ENCODE assay signal across 8 cellular contexts in genomic region chr1:35883681-35884155, GRCh38. TPM values are rescaled to one million over a fixed set of nuclear protein-coding genes. Genes with fewer than 3 reads are reported as not detected.
A peak's percentile ranks its signal among the peaks of the same experiment; 100 is the strongest.
DNase-seq lines count a peak whose midpoint lies in the region; ATAC-seq, FAIRE-seq and TF ChIP-seq lines count a peak whose summit lies in the region.

No MANE protein-coding gene starts in this region.

- peak; percentile 73 for FAIRE-seq in GM12892 (lab: Jason Lieb, UNC)

- ATAC-seq in HG03378 (IDR thresholded peaks at IDR 0.05; ENCODE audit: unreplicated experiment) (peak; percentile 2), left cardiac atrium (peak; percentile 63 to 74), HG03469 (IDR thresholded peaks at IDR 0.05; ENCODE audit: unreplicated experiment) (no peak)

- no peak for TF ChIP-seq POLR2A in GM12892 (IDR thresholded peaks at IDR 0.05; ENCODE audit: low read depth, low read length)

- DNase-seq in GM12892 (ENCODE audit: insufficient read length) (peak; percentile 48), SHP77 treated with DMSO at 0.1 percent for 48 hours (lab: John Stamatoyannopoulos, UW) (peak; percentile 10), left cardiac atrium (peak; percentile 65), putamen (ENCODE audit: low spot score) (peak; percentile 26), NOMO-1 (lab: John Stamatoyannopoulos, UW; ENCODE audit: unreplicated experiment in 2 of 2) (no peak)
- peak; percentile 13 for DNase-seq in activated naive CD8-positive, alpha-beta T cell treated with anti-CD3 and anti-CD28 coated beads, Interleukin-2, amount 50 U/mL, for 16 hours (ENCODE audit: low read depth, low spot score)

- intact Hi-C loops in left cardiac atrium (cut with DNase I): no loop called here

RNA-seq across cellular contexts. Expression of gene AGO1, which starts 0.7 kb away (rescaled TPM):
- 8.0 TPM for polyA plus RNA-seq in GM12892 (2012; ENCODE audit: missing spikeins)
- total RNA-seq in left cardiac atrium: 10 to 100 TPM; 23.7 to 24.6 TPM

RNA-seq across cellular contexts. Expression of gene AGO3, which starts 47.2 kb away (rescaled TPM):
- polyA plus RNA-seq in GM12892 (2012; ENCODE audit: missing spikeins): 7.1 TPM
- total RNA-seq in left cardiac atrium: 10 to 100 TPM; 16.1 to 23.1 TPM

Comparison
In these comparisons a context has a peak if more than half of its experiments do, and no peak if none do; other contexts are left out.
1. DNase-seq: peak in GM12892 (single experiment), SHP77 treated with DMSO at 0.1 percent for 48 hours (single experiment), activated naive CD8-positive, alpha-beta T cell treated with anti-CD3 and anti-CD28 coated beads, Interleukin-2, amount 50 U/mL, for 16 hours (single experiment), left cardiac atrium (single experiment) and putamen (single experiment); none in NOMO-1 (0 of 2).